ENCODE assay signal across 18 cellular contexts in genomic region chr1:10057744-10058294, GRCh38. TPM values are rescaled to one million over a fixed set of nuclear protein-coding genes. Genes with fewer than 3 reads are reported as not detected.
DNase-seq lines count a peak whose midpoint lies in the region; ATAC-seq and TF ChIP-seq lines count a peak whose summit lies in the region.
"Had no signal": no experiment of that assay in that cellular context is flagged by ENCODE, and none has a peak within 500 bp of the region (broad histone marks: within the 10 kb centered on the region; RNA-seq: fewer than 3 reads in every experiment).

No MANE protein-coding gene starts in this region.

- no peaks in the 10 kb centered on the region for H3K27me3 Mint-ChIP-seq in nephron progenitor cell (ENCODE audit: low read depth, poor library complexity)
- H3K27me3 Mint-ChIP-seq: activated T-helper 17 cell treated with anti-CD3 and anti-CD28 coated beads, Interleukin-2, amount 50 U/mL, for 72 hours; CD4-positive, alpha-beta T cell; naive B cell had no signal

- peaks cover 18% of the 10 kb centered on the region for H3F3A ChIP-seq in SK-N-SH (replicated peaks; ENCODE audit: insufficient read depth)

- no peaks in the 10 kb centered on the region for H3K27me3 ChIP-seq in SK-N-SH (ENCODE audit: insufficient read depth)
- no peaks in the 10 kb centered on the region for H3K27me3 ChIP-seq in brain microvascular endothelial cell (replicated peaks)
- no peaks in the 10 kb centered on the region for H3K27me3 ChIP-seq in thyroid gland
- H3K27me3 ChIP-seq in transverse colon: no peaks in the 10 kb centered on the region

- TF ChIP-seq POLR2A in thyroid gland (IDR thresholded peaks at IDR 0.05): no peak
- TF ChIP-seq POLR2A in transverse colon (IDR thresholded peaks at IDR 0.05): no peak

- peaks cover 97% of the 10 kb centered on the region for H3K79me2 ChIP-seq in SK-N-SH (ENCODE audit: insufficient read depth)

- CTCF ChIA-PET in SK-N-SH (lab: Yijun Ruan, JAX): interaction anchor here (1.9 kb wide), 1 partner anchor 11 kb away, joined by 6 read pairs; no protein-coding TSS in a partner anchor

- H3K4me3 ChIP-seq in SK-N-SH (ENCODE audit: low read depth in 2 of 2, low read length in 1 of 2) (no peak overlapping the region), brain microvascular endothelial cell (ENCODE audit: low read depth, low read length) (no peak overlapping the region), thyroid gland (replicated peaks in 1 of 3) (no peak overlapping the region), transverse colon (no peak overlapping the region)

- intact Hi-C loops in thyroid gland (cut with DNase I): no loop called here
- intact Hi-C loops in transverse colon (cut with DNase I; ENCODE audit: low total_unique reads): no loop called here

- peaks cover 0 to 21% of the 10 kb centered on the region in 2 experiments; a peak in 3 of 4 replicates for H3K4me1 ChIP-seq in SK-N-SH (ENCODE audit: control insufficient read depth in 1 of 2, insufficient read depth in 2 of 2, low read depth in 1 of 2, low read length in 1 of 2)
- peaks cover 25 to 46% of the 10 kb centered on the region in 2 donors for H3K4me1 ChIP-seq in thyroid gland
- H3K4me1 ChIP-seq in transverse colon: peaks cover 0 to 20% (median 7%) of the 10 kb centered on the region in 4 donors

- DNase-seq in SK-N-SH: no peak
- no peak for DNase-seq in brain microvascular endothelial cell
- DNase-seq in nephron progenitor cell: no peak
- peak; percentile 30 to 48 for DNase-seq in thyroid gland
- no peak for DNase-seq in transverse colon
- DNase-seq in central memory CD4-positive, alpha-beta T cell: no peak
- DNase-seq: CD4-positive, alpha-beta T cell; dermis blood vessel endothelial cell; H7; naive B cell; NCI-H1930; NCI-H510A treated with DMSO at 0.1 percent for 48 hours; OCI-M1; SW 1271; WERI-Rb-1 had no signal

- peaks cover 17% of the 10 kb centered on the region for H3K4me1 Mint-ChIP-seq in nephron progenitor cell

- H3K9me3 ChIP-seq in SK-N-SH (no peaks in the 10 kb centered on the region), thyroid gland (no peaks in the 10 kb centered on the region), transverse colon (no peaks in the 10 kb centered on the region)

- no peaks in the 10 kb centered on the region for H3K9me2 ChIP-seq in SK-N-SH

- TF ChIP-seq CTCF in SK-N-SH (IDR thresholded peaks at IDR 0.05) (no peak), brain microvascular endothelial cell (IDR thresholded peaks at IDR 0.05; ENCODE audit: low read depth, low read length, missing control alignments) (no peak), nephron progenitor cell (IDR thresholded peaks at IDR 0.05) (no peak), thyroid gland (IDR thresholded peaks at IDR 0.05) (no peak), transverse colon (IDR thresholded peaks at IDR 0.05) (no peak)

- no peak overlapping the region for H2AFZ ChIP-seq in SK-N-SH (ENCODE audit: low read depth)

- H3K4me3 Mint-ChIP-seq in nephron progenitor cell: no peak overlapping the region
- H3K4me3 Mint-ChIP-seq: activated T-helper 17 cell treated with anti-CD3 and anti-CD28 coated beads, Interleukin-2, amount 50 U/mL, for 72 hours; CD4-positive, alpha-beta T cell; naive B cell had no signal

- in situ Hi-C loops in brain microvascular endothelial cell (cut with HindIII; ENCODE audit: low pct_ligation_motif_present, low sequenced_read_pairs): no loop called here
- in situ Hi-C loops in transverse colon (cut with MboI; ENCODE audit: low pct_ligation_motif_present in 1 of 4, low pct_unique_long_range_greater_than_20kb in 1 of 4, low sequenced_read_pairs in 3 of 4): no loop called here

- H3K36me3 ChIP-seq in SK-N-SH (replicated peaks in 1 of 2; ENCODE audit: control insufficient read depth in 1 of 2, insufficient read depth in 2 of 2, low read length in 1 of 2): no peaks in the 10 kb centered on the region
- no peaks in the 10 kb centered on the region for H3K36me3 ChIP-seq in brain microvascular endothelial cell (replicated peaks)
- no peaks in the 10 kb centered on the region for H3K36me3 ChIP-seq in thyroid gland
- H3K36me3 ChIP-seq in transverse colon: no peaks in the 10 kb centered on the region

- POLR2A ChIA-PET in SK-N-SH (lab: Yijun Ruan, JAX): interaction anchor here (0.7 kb wide), 1 partner anchor 184 kb away, joined by 6 read pairs; no protein-coding TSS in a partner anchor

- TF ChIP-seq EP300 in SK-N-SH (IDR thresholded peaks at IDR 0.05; ENCODE audit: borderline replicate concordance in 1 of 2, low read depth in 1 of 2, low read length in 1 of 2) (no peak), transverse colon (IDR thresholded peaks at IDR 0.05; ENCODE audit: low read depth) (no peak)

- ATAC-seq in SK-N-SH treated with all-trans-retinoic acid at 6 μM for 48 hours (no peak), GM18873 (IDR thresholded peaks at IDR 0.05; ENCODE audit: low FRiP score, unreplicated experiment) (no peak)
- ATAC-seq: activated T-helper 17 cell treated with anti-CD3 and anti-CD28 coated beads, Interleukin-2, amount 50 U/mL, for 72 hours had no signal

- H3K9me3 Mint-ChIP-seq in nephron progenitor cell: no peaks in the 10 kb centered on the region
- H3K9me3 Mint-ChIP-seq: activated T-helper 17 cell treated with anti-CD3 and anti-CD28 coated beads, Interleukin-2, amount 50 U/mL, for 72 hours; CD4-positive, alpha-beta T cell; naive B cell had no signal

- 92% methylated on average over 5 of the region's 5 CpGs for WGBS in SK-N-SH (ENCODE audit: low lambda C conversion rate)
- 53 to 58% methylated on average over 5 of the region's 5 CpGs for WGBS in thyroid gland, 2 donors
- WGBS in transverse colon (ENCODE audit: low coverage in 1 of 2), 2 donors: 89 to 100% methylated on average over 2 to 5 of the region's 5 CpGs

- H4K20me1 ChIP-seq in SK-N-SH (ENCODE audit: insufficient read depth): no peaks in the 10 kb centered on the region; the same call in 1 of the 2 replicates

- H3K9ac ChIP-seq in SK-N-SH: peak overlapping the region; percentile 9; the same call in 1 of the 2 replicates

- peak overlapping the region; percentile 35; the same call in 1 of the 2 replicates for H3K4me2 ChIP-seq in SK-N-SH

- peaks cover 20% of the 10 kb centered on the region for H3K36me3 Mint-ChIP-seq in nephron progenitor cell (ENCODE audit: low read depth)

- H3K27ac ChIP-seq in SK-N-SH (ENCODE audit: low read depth in 2 of 2, low read length in 1 of 2) (peak overlapping the region in 1 of 2 experiments; percentile 87; a peak in 2 of 4 replicates), brain microvascular endothelial cell (peak overlapping the region; percentile 20), thyroid gland (peak overlapping the region; percentile 13 to 86 (median 72)), transverse colon (no peak overlapping the region)
- H3K27ac ChIP-seq: WERI-Rb-1 had no signal

- peak overlapping the region; percentile 58 for H3K27ac Mint-ChIP-seq in nephron progenitor cell
- H3K27ac Mint-ChIP-seq: activated T-helper 17 cell treated with anti-CD3 and anti-CD28 coated beads, Interleukin-2, amount 50 U/mL, for 72 hours; CD4-positive, alpha-beta T cell had no signal

- no peak for TF ChIP-seq RAD21 in SK-N-SH (IDR thresholded peaks at IDR 0.05; ENCODE audit: low read length)

TF ChIP-seq in SK-N-SH, 30 proteins besides CTCF, POLR2A, EP300 and RAD21 (continues in another document):
- TF ChIP-seq MEF2A (IDR thresholded peaks at IDR 0.05; ENCODE audit: borderline replicate concordance, low read depth) (no peak), RXRA (IDR thresholded peaks at IDR 0.05; ENCODE audit: borderline replicate concordance, low read depth) (no peak), POLR2AphosphoS5 (IDR thresholded peaks at IDR 0.05; ENCODE audit: low read depth, low read length) (no peak), YY1 (IDR thresholded peaks at IDR 0.05; ENCODE audit: low read depth) (no peak), CHD2 (IDR thresholded peaks at IDR 0.05; ENCODE audit: low read length, partially characterized antibody) (no peak), NRF1 (IDR thresholded peaks at IDR 0.05; ENCODE audit: low read depth, low read length) (no peak), NFIC (IDR thresholded peaks at IDR 0.05; ENCODE audit: borderline replicate concordance) (no peak), ELF1 (IDR thresholded peaks at IDR 0.05) (no peak), USF1 (IDR thresholded peaks at IDR 0.05; ENCODE audit: borderline replicate concordance, low read depth) (no peak)

TF ChIP-seq in SK-N-SH treated with all-trans-retinoic acid at 6 μM for 48 hours, 23 proteins besides CTCF, POLR2A, EP300 and RAD21 (continues in another document):
- TF ChIP-seq ARNTL (CRISPR knock-in tag; IDR thresholded peaks at IDR 0.05; ENCODE audit: borderline replicate concordance, low read depth): no peak
- no peak for TF ChIP-seq CREB5 (CRISPR knock-in tag; IDR thresholded peaks at IDR 0.05; ENCODE audit: low read depth)
- no peak for TF ChIP-seq ISL1 (CRISPR knock-in tag; IDR thresholded peaks at IDR 0.05)
- no peak for TF ChIP-seq ZNF565 (CRISPR knock-in tag; conservative IDR thresholded peaks at IDR 0.05; ENCODE audit: low read depth)
- TF ChIP-seq ZC3H10 (CRISPR knock-in tag; IDR thresholded peaks at IDR 0.05): no peak
- TF ChIP-seq ZNF70 (CRISPR knock-in tag; IDR thresholded peaks at IDR 0.05): no peak
- no peak for TF ChIP-seq ZNF8 (CRISPR knock-in tag; IDR thresholded peaks at IDR 0.05)

RNA-seq across cellular contexts. Expression of gene UBE4B, which starts 25.1 kb away (rescaled TPM):
- polyA plus RNA-seq in SK-N-SH (2012; rRNA removed): 14.4 and 19.1 TPM in 2 replicates
- polyA plus RNA-seq in SK-N-SH (2012; cell fraction: cytosol; rRNA removed): 13.1 and 13.7 TPM in 2 replicates
- polyA plus RNA-seq in SK-N-SH (2012; cell fraction: nucleus; rRNA removed): 39.9 and 45.0 TPM in 2 replicates
- total RNA-seq in thyroid gland: 10 to 100 TPM; 64.0 to 89.0 (median 71.0) TPM
- total RNA-seq in transverse colon: 100 to 1,000 TPM in 1 of 4 donors, 10 to 100 TPM in 3; 35.1 to 145 (median 78.7) TPM

Comparison
In these comparisons a context has a peak if more than half of its experiments do, and no peak if none do; other contexts are left out.
1. DNase-seq: peak in thyroid gland (2 of 2); none in SK-N-SH (single experiment), brain microvascular endothelial cell (single experiment), nephron progenitor cell (single experiment), transverse colon (single experiment) and central memory CD4-positive, alpha-beta T cell (single experiment).
2. H3K27ac ChIP-seq: peak in brain microvascular endothelial cell (single experiment) and thyroid gland (3 of 3); none in transverse colon (0 of 4).